9 cellular contexts compared by ENCODE assay signal in genomic region chr1:227854189-227854588, GRCh38. TPM values are rescaled to one million over a fixed set of nuclear protein-coding genes. Genes with fewer than 3 reads are reported as not detected.
"Had no signal": no experiment of that assay in that cellular context is flagged by ENCODE, and none has a peak within 500 bp of the region (broad histone marks: within the 10 kb centered on the region; RNA-seq: fewer than 3 reads in every experiment).

No MANE protein-coding gene starts in this region.

- ATAC-seq: GM23338 had no signal

- DNase-seq: H9, HCEC 1CT, IMR-90, KBM-7 had no signal

- FAIRE-seq: H1, H54, HTR-8/SVneo had no signal

RNA-seq across cellular contexts. Expression of gene PRSS38, which starts 38.7 kb away (rescaled TPM):
- total RNA-seq: GM23338, H1, H9, HT-29, IMR-90 had no signal
